ENCODE assay signal across 1 cellular context in the genomic region with DNA sequence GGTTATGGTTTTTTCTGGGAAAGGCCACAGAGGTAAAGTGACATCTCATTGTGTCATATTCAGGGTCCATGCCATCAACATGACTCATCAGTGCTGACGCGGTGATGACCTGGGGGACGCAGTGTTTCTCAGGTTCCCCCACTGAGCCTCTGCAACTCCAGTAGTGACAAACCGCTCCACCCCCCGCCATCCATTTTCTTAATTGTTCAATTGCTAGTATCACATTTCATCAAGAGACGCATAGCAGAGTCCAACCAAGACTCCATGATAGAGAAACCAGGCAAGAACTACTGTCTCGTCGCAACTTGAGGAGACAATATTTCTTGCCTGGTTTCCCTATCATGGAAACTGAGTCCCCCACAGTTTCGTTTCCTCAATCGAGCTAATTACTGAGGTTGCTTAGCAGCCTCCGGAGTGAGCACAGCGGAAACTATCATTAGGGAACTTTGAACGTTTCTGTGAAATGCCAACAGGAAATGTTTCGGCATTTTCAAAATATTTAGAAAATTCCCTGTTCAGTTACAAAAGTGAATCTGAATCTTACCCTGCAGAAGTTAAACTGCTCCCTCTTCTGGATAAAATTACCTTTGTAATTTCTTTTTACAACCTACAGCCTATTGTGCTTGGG.
TF ChIP-seq lines count a peak whose summit lies in the region.

No MANE protein-coding gene starts in this region.

TF ChIP-seq in GM12878, 131 proteins besides CTCF, POLR2A, EP300 and RAD21 (continued from another document and continues in another):
- TF ChIP-seq, protein P1, sequence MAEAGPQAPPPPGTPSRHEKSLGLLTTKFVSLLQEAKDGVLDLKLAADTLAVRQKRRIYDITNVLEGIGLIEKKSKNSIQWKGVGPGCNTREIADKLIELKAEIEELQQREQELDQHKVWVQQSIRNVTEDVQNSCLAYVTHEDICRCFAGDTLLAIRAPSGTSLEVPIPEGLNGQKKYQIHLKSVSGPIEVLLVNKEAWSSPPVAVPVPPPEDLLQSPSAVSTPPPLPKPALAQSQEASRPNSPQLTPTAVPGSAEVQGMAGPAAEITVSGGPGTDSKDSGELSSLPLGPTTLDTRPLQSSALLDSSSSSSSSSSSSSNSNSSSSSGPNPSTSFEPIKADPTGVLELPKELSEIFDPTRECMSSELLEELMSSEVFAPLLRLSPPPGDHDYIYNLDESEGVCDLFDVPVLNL (IDR thresholded peaks at IDR 0.05; ENCODE audit: low read depth, low read length), result no peak
- TF ChIP-seq BACH1 (IDR thresholded peaks at IDR 0.05; ENCODE audit: borderline replicate concordance) (0 out of 2 replicates have a peak, but pooled peaks have one; percentile 48), YBX1 (IDR thresholded peaks at IDR 0.05) (no peak), HDGF (IDR thresholded peaks at IDR 0.05) (0 out of 2 replicates have a peak, but pooled peaks have one; percentile 17), IKZF1 (conservative IDR thresholded peaks at IDR 0.05) (peak; percentile 93), MTA2 (IDR thresholded peaks at IDR 0.05; ENCODE audit: low read depth) (peak; percentile 97), SRF (IDR thresholded peaks at IDR 0.05; ENCODE audit: low read depth in 2 of 2, low read length in 2 of 2) (no peak), FOS (IDR thresholded peaks at IDR 0.05; ENCODE audit: borderline replicate concordance, extremely low read depth, insufficient read length) (no peak), IRF4 (IDR thresholded peaks at IDR 0.05; ENCODE audit: low read depth, low read length) (peak; percentile 9; the same call in 1 of the 2 replicates), RCOR1 (conservative IDR thresholded peaks at IDR 0.05; ENCODE audit: low read depth, low read length) (0 out of 2 replicates have a peak, but pooled peaks have one; percentile 60), NR2F1 (conservative IDR thresholded peaks at IDR 0.05) (peak; percentile 78), CHD4 (IDR thresholded peaks at IDR 0.05) (no peak), CREB1 (IDR thresholded peaks at IDR 0.05; ENCODE audit: low read depth) (peak; percentile 98), CBX5 (IDR thresholded peaks at IDR 0.05; ENCODE audit: low read depth) (no peak), IKZF2 (IDR thresholded peaks at IDR 0.05) (peak; percentile 96), FOXM1 (IDR thresholded peaks at IDR 0.05; ENCODE audit: low read depth, low read length) (no peak), ESRRA (IDR thresholded peaks at IDR 0.05; ENCODE audit: low read length) (no peak), RAD51 (IDR thresholded peaks at IDR 0.05) (no peak; the same call in 1 of the 2 replicates), JUND (IDR thresholded peaks at IDR 0.05; ENCODE audit: low read depth, low read length) (peak; percentile 54; the same call in 1 of the 2 replicates), CHD2 (IDR thresholded peaks at IDR 0.05; ENCODE audit: borderline replicate concordance, low read depth, low read length) (peak; percentile 66; the same call in 1 of the 2 replicates), PAX8 (IDR thresholded peaks at IDR 0.05) (no peak), EED (IDR thresholded peaks at IDR 0.05; ENCODE audit: low read depth) (peak; percentile 86), SP1 (IDR thresholded peaks at IDR 0.05; ENCODE audit: low read depth, low read length) (no peak), PAX5 (IDR thresholded peaks at IDR 0.05; ENCODE audit: borderline replicate concordance, low read depth, low read length) (no peak), MEF2B (IDR thresholded peaks at IDR 0.05; ENCODE audit: partially characterized antibody, poor library complexity, severe bottlenecking) (peak; percentile 64), STAT1 (conservative IDR thresholded peaks at IDR 0.05) (no peak), HCFC1 (IDR thresholded peaks at IDR 0.05; ENCODE audit: low read length) (no peak), ETV6 (conservative IDR thresholded peaks at IDR 0.05 in 1 of 2, IDR thresholded peaks at IDR 0.05 in 1 of 2; ENCODE audit: borderline replicate concordance in 1 of 2, low read depth in 1 of 2) (peak in 1 of 2 experiments; percentile 74; a peak in 2 of 4 replicates), RBBP5 (conservative IDR thresholded peaks at IDR 0.05) (no peak)
- TF ChIP-seq, protein P2, sequence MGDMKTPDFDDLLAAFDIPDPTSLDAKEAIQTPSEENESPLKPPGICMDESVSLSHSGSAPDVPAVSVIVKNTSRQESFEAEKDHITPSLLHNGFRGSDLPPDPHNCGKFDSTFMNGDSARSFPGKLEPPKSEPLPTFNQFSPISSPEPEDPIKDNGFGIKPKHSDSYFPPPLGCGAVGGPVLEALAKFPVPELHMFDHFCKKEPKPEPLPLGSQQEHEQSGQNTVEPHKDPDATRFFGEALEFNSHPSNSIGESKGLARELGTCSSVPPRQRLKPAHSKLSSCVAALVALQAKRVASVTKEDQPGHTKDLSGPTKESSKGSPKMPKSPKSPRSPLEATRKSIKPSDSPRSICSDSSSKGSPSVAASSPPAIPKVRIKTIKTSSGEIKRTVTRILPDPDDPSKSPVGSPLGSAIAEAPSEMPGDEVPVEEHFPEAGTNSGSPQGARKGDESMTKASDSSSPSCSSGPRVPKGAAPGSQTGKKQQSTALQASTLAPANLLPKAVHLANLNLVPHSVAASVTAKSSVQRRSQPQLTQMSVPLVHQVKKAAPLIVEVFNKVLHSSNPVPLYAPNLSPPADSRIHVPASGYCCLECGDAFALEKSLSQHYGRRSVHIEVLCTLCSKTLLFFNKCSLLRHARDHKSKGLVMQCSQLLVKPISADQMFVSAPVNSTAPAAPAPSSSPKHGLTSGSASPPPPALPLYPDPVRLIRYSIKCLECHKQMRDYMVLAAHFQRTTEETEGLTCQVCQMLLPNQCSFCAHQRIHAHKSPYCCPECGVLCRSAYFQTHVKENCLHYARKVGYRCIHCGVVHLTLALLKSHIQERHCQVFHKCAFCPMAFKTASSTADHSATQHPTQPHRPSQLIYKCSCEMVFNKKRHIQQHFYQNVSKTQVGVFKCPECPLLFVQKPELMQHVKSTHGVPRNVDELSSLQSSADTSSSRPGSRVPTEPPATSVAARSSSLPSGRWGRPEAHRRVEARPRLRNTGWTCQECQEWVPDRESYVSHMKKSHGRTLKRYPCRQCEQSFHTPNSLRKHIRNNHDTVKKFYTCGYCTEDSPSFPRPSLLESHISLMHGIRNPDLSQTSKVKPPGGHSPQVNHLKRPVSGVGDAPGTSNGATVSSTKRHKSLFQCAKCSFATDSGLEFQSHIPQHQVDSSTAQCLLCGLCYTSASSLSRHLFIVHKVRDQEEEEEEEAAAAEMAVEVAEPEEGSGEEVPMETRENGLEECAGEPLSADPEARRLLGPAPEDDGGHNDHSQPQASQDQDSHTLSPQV (IDR thresholded peaks at IDR 0.05), result peak; percentile 10; the same call in 1 of the 2 replicates
- TF ChIP-seq, protein P3, sequence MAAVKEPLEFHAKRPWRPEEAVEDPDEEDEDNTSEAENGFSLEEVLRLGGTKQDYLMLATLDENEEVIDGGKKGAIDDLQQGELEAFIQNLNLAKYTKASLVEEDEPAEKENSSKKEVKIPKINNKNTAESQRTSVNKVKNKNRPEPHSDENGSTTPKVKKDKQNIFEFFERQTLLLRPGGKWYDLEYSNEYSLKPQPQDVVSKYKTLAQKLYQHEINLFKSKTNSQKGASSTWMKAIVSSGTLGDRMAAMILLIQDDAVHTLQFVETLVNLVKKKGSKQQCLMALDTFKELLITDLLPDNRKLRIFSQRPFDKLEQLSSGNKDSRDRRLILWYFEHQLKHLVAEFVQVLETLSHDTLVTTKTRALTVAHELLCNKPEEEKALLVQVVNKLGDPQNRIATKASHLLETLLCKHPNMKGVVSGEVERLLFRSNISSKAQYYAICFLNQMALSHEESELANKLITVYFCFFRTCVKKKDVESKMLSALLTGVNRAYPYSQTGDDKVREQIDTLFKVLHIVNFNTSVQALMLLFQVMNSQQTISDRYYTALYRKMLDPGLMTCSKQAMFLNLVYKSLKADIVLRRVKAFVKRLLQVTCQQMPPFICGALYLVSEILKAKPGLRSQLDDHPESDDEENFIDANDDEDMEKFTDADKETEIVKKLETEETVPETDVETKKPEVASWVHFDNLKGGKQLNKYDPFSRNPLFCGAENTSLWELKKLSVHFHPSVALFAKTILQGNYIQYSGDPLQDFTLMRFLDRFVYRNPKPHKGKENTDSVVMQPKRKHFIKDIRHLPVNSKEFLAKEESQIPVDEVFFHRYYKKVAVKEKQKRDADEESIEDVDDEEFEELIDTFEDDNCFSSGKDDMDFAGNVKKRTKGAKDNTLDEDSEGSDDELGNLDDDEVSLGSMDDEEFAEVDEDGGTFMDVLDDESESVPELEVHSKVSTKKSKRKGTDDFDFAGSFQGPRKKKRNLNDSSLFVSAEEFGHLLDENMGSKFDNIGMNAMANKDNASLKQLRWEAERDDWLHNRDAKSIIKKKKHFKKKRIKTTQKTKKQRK (IDR thresholded peaks at IDR 0.05; ENCODE audit: low read depth, low read length), result no peak
- TF ChIP-seq, protein P4, sequence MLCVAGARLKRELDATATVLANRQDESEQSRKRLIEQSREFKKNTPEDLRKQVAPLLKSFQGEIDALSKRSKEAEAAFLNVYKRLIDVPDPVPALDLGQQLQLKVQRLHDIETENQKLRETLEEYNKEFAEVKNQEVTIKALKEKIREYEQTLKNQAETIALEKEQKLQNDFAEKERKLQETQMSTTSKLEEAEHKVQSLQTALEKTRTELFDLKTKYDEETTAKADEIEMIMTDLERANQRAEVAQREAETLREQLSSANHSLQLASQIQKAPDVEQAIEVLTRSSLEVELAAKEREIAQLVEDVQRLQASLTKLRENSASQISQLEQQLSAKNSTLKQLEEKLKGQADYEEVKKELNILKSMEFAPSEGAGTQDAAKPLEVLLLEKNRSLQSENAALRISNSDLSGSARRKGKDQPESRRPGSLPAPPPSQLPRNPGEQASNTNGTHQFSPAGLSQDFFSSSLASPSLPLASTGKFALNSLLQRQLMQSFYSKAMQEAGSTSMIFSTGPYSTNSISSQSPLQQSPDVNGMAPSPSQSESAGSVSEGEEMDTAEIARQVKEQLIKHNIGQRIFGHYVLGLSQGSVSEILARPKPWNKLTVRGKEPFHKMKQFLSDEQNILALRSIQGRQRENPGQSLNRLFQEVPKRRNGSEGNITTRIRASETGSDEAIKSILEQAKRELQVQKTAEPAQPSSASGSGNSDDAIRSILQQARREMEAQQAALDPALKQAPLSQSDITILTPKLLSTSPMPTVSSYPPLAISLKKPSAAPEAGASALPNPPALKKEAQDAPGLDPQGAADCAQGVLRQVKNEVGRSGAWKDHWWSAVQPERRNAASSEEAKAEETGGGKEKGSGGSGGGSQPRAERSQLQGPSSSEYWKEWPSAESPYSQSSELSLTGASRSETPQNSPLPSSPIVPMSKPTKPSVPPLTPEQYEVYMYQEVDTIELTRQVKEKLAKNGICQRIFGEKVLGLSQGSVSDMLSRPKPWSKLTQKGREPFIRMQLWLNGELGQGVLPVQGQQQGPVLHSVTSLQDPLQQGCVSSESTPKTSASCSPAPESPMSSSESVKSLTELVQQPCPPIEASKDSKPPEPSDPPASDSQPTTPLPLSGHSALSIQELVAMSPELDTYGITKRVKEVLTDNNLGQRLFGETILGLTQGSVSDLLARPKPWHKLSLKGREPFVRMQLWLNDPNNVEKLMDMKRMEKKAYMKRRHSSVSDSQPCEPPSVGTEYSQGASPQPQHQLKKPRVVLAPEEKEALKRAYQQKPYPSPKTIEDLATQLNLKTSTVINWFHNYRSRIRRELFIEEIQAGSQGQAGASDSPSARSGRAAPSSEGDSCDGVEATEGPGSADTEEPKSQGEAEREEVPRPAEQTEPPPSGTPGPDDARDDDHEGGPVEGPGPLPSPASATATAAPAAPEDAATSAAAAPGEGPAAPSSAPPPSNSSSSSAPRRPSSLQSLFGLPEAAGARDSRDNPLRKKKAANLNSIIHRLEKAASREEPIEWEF (IDR thresholded peaks at IDR 0.05; ENCODE audit: insufficient replicate concordance, low read depth, low read length), result peak; percentile 6
- TF ChIP-seq, protein P5, sequence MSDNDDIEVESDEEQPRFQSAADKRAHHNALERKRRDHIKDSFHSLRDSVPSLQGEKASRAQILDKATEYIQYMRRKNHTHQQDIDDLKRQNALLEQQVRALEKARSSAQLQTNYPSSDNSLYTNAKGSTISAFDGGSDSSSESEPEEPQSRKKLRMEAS (IDR thresholded peaks at IDR 0.05; ENCODE audit: low read depth, low read length), result no peak
- TF ChIP-seq, protein P6, sequence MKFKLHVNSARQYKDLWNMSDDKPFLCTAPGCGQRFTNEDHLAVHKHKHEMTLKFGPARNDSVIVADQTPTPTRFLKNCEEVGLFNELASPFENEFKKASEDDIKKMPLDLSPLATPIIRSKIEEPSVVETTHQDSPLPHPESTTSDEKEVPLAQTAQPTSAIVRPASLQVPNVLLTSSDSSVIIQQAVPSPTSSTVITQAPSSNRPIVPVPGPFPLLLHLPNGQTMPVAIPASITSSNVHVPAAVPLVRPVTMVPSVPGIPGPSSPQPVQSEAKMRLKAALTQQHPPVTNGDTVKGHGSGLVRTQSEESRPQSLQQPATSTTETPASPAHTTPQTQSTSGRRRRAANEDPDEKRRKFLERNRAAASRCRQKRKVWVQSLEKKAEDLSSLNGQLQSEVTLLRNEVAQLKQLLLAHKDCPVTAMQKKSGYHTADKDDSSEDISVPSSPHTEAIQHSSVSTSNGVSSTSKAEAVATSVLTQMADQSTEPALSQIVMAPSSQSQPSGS (IDR thresholded peaks at IDR 0.05; ENCODE audit: low read length), result peak; percentile 47; the same call in 1 of the 2 replicates
- TF ChIP-seq, protein P7, sequence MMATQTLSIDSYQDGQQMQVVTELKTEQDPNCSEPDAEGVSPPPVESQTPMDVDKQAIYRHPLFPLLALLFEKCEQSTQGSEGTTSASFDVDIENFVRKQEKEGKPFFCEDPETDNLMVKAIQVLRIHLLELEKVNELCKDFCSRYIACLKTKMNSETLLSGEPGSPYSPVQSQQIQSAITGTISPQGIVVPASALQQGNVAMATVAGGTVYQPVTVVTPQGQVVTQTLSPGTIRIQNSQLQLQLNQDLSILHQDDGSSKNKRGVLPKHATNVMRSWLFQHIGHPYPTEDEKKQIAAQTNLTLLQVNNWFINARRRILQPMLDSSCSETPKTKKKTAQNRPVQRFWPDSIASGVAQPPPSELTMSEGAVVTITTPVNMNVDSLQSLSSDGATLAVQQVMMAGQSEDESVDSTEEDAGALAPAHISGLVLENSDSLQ (IDR thresholded peaks at IDR 0.05), result peak; percentile 29
- TF ChIP-seq, protein P8, sequence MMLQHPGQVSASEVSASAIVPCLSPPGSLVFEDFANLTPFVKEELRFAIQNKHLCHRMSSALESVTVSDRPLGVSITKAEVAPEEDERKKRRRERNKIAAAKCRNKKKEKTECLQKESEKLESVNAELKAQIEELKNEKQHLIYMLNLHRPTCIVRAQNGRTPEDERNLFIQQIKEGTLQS (IDR thresholded peaks at IDR 0.05; ENCODE audit: borderline replicate concordance, extremely low read depth, low read depth, low read length), result no peak
- TF ChIP-seq, protein P9, sequence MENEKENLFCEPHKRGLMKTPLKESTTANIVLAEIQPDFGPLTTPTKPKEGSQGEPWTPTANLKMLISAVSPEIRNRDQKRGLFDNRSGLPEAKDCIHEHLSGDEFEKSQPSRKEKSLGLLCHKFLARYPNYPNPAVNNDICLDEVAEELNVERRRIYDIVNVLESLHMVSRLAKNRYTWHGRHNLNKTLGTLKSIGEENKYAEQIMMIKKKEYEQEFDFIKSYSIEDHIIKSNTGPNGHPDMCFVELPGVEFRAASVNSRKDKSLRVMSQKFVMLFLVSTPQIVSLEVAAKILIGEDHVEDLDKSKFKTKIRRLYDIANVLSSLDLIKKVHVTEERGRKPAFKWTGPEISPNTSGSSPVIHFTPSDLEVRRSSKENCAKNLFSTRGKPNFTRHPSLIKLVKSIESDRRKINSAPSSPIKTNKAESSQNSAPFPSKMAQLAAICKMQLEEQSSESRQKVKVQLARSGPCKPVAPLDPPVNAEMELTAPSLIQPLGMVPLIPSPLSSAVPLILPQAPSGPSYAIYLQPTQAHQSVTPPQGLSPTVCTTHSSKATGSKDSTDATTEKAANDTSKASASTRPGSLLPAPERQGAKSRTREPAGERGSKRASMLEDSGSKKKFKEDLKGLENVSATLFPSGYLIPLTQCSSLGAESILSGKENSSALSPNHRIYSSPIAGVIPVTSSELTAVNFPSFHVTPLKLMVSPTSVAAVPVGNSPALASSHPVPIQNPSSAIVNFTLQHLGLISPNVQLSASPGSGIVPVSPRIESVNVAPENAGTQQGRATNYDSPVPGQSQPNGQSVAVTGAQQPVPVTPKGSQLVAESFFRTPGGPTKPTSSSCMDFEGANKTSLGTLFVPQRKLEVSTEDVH (IDR thresholded peaks at IDR 0.05; ENCODE audit: low read depth, partially characterized antibody), result peak; percentile 23
